ENCODE assay signal across 8 cellular contexts in the genomic region with DNA sequence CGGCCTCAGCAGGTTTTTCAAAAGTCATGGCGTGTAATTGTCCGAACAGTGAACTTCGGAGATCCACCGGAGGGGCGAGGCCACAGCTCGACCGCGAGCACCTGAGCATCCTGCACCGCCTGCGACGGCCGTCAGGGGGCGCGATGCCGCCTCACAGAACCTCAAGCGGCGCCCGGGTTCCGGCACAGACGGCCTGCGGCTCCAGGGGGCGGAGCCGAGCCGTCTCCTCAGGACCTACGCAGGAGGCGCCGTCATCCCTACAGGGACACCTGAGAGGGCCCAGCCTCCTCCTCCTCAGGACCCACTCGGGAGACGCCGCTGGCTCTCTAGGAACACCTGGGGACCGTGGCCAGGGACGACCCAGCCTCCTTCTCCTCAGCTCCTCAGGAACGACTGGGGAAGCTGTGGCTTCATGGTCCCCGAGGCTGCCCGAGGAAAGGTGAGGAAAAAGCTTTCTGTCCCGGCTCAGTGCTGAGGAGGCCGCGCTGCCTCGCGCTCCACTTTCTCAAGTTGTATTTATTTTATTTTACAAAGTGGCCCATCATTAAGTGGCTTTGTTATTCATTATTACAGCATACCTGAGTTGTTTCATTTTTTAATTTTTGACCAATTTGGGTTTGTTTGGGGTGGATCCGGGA.
A peak's percentile ranks its signal among the peaks of the same experiment; 100 is the strongest.
DNase-seq lines count a peak whose midpoint lies in the region; ATAC-seq and TF ChIP-seq lines count a peak whose summit lies in the region.
"Not testable (repeated sequence)": the region's sequence is repeated elsewhere in the genome, so short reads cannot be mapped to it uniquely, and the experiment has no call there.

No MANE protein-coding gene starts in this region.

- peak; percentile 37 for ATAC-seq in GM18909 (IDR thresholded peaks at IDR 0.05; ENCODE audit: poor library complexity, unreplicated experiment)
- peak; percentile 62 for ATAC-seq in HG02970 (IDR thresholded peaks at IDR 0.05; ENCODE audit: low FRiP score, unreplicated experiment)
- ATAC-seq in PC-3: peak; percentile 92
- ATAC-seq in activated T-helper 17 cell treated with anti-CD3 and anti-CD28 coated beads, Interleukin-2, amount 50 U/mL, for 72 hours (replicated peaks): peak; percentile 100
- ATAC-seq in esophagus mucosa: peak; percentile 84
- ATAC-seq in right lobe of liver: peak; percentile 37 to 83 (median 58)
- ATAC-seq in upper lobe of left lung (ENCODE audit: low FRiP score in 2 of 2): peak; percentile 80 to 83

- intact Hi-C loops in PC-3 (cut with micrococcal nuclease); right lobe of liver (cut with DNase I): not testable (repeated sequence)

- not testable (repeated sequence) for H3K9me2 ChIP-seq in PC-3 (replicated peaks; ENCODE audit: low read length)

- H3K4me3 ChIP-seq in PC-3 (ENCODE audit: low read length): peak overlapping the region; percentile 48; the same call in 1 of the 2 replicates
- not testable (repeated sequence) for H3K4me3 ChIP-seq in right lobe of liver, neural progenitor cell, upper lobe of left lung

- POLR2A ChIA-PET in PC-3 (lab: Charles Lee; ENCODE audit: unreplicated experiment): not testable (repeated sequence)

- H3K27ac Mint-ChIP-seq in activated T-helper 17 cell treated with anti-CD3 and anti-CD28 coated beads, Interleukin-2, amount 50 U/mL, for 72 hours; neural progenitor cell: not testable (repeated sequence)

- TF ChIP-seq CTCF in PC-3 (conservative IDR thresholded peaks at IDR 0.05; ENCODE audit: low read depth, low read length); right lobe of liver (IDR thresholded peaks at IDR 0.05); upper lobe of left lung (IDR thresholded peaks at IDR 0.05): not testable (repeated sequence)
- peak; percentile 10 for TF ChIP-seq CTCF in neural progenitor cell (IDR thresholded peaks at IDR 0.05)

- not testable (repeated sequence) for TF ChIP-seq POLR2A in right lobe of liver (IDR thresholded peaks at IDR 0.05); upper lobe of left lung (IDR thresholded peaks at IDR 0.05)

- H3K4me2 ChIP-seq in PC-3 (ENCODE audit: low read length); neural progenitor cell: not testable (repeated sequence)

- not testable (repeated sequence) for TF ChIP-seq EP300 in upper lobe of left lung (IDR thresholded peaks at IDR 0.05)

- H2AFZ ChIP-seq in PC-3 (ENCODE audit: low read length); neural progenitor cell (replicated peaks): not testable (repeated sequence)

- H3K79me2 ChIP-seq in PC-3 (ENCODE audit: low read length); neural progenitor cell (ENCODE audit: low read depth): not testable (repeated sequence)

- DNase-seq in PC-3; neural progenitor cell (ENCODE audit: low spot score); upper lobe of left lung: not testable (repeated sequence)
- peak in 1 of 3 donors; percentile 31 for DNase-seq in right lobe of liver

- not testable (repeated sequence) for H4K20me1 ChIP-seq in PC-3 (ENCODE audit: low read length); neural progenitor cell (ENCODE audit: low read depth)

- not testable (repeated sequence) for BruUV-seq in PC-3 (replicated peaks; lab: Mats Ljungman, UMichigan)

- CTCF ChIA-PET in PC-3 (lab: Charles Lee): not testable (repeated sequence)

- H3K4me3 Mint-ChIP-seq in activated T-helper 17 cell treated with anti-CD3 and anti-CD28 coated beads, Interleukin-2, amount 50 U/mL, for 72 hours; neural progenitor cell: not testable (repeated sequence)

- not testable (repeated sequence) for H3K27ac ChIP-seq in PC-3 (ENCODE audit: low read length); right lobe of liver; neural progenitor cell; upper lobe of left lung

- H3K9ac ChIP-seq in PC-3 (ENCODE audit: low read length); neural progenitor cell: not testable (repeated sequence)

- H3K36me3 Mint-ChIP-seq in activated T-helper 17 cell treated with anti-CD3 and anti-CD28 coated beads, Interleukin-2, amount 50 U/mL, for 72 hours (ENCODE audit: low read depth); neural progenitor cell: not testable (repeated sequence)

- H3K4me1 Mint-ChIP-seq in activated T-helper 17 cell treated with anti-CD3 and anti-CD28 coated beads, Interleukin-2, amount 50 U/mL, for 72 hours; neural progenitor cell: not testable (repeated sequence)

- not testable (repeated sequence) for H3K9me3 Mint-ChIP-seq in activated T-helper 17 cell treated with anti-CD3 and anti-CD28 coated beads, Interleukin-2, amount 50 U/mL, for 72 hours; neural progenitor cell

- H3K36me3 ChIP-seq in PC-3 (ENCODE audit: low read depth, low read length); right lobe of liver; neural progenitor cell; upper lobe of left lung: not testable (repeated sequence)

- H3K9me3 ChIP-seq in PC-3 (ENCODE audit: low read length); right lobe of liver; neural progenitor cell (ENCODE audit: low read depth); upper lobe of left lung: not testable (repeated sequence)

- H3F3A ChIP-seq in PC-3 (ENCODE audit: low read length, unreplicated experiment); neural progenitor cell (ENCODE audit: low read depth): not testable (repeated sequence)

- H3K27me3 ChIP-seq in PC-3 (ENCODE audit: low read length); right lobe of liver; neural progenitor cell; upper lobe of left lung: not testable (repeated sequence)

- H3K27me3 Mint-ChIP-seq in activated T-helper 17 cell treated with anti-CD3 and anti-CD28 coated beads, Interleukin-2, amount 50 U/mL, for 72 hours; neural progenitor cell (ENCODE audit: insufficient read depth, low read depth): not testable (repeated sequence)

- no CpG with 5 or more reads among the region's 42 CpGs for WGBS in right lobe of liver (ENCODE audit: insufficient coverage, low coverage, low lambda C conversion rate, missing lambda C conversion rate)
- 20% methylated on average over 1 of the region's 42 CpGs; no CpG with 5 or more reads in 1 of the 2 donors for WGBS in upper lobe of left lung, 2 donors

- H3K4me1 ChIP-seq in PC-3 (ENCODE audit: insufficient read depth, low read length); right lobe of liver; neural progenitor cell; upper lobe of left lung: not testable (repeated sequence)

Comparison
In these comparisons a context has a peak if more than half of its experiments do, and no peak if none do; other contexts are left out.
1. ATAC-seq: peak in every context shown above with its lines; median percentile 100 in activated T-helper 17 cell treated with anti-CD3 and anti-CD28 coated beads, Interleukin-2, amount 50 U/mL, for 72 hours; 92 in PC-3; 84 in esophagus mucosa; 82 in upper lobe of left lung; 62 in HG02970; 58 in right lobe of liver; 37 in GM18909.